Comparison of ENCODE assay signal across 29 cellular contexts in genomic region chr3:25895443-25895842, GRCh38.
DNase-seq lines count a peak whose midpoint lies in the region; FAIRE-seq lines count a peak whose summit lies in the region.
"Had no signal": no experiment of that assay in that cellular context is flagged by ENCODE, and none has a peak within 500 bp of the region (broad histone marks: within the 10 kb centered on the region; RNA-seq: fewer than 3 reads in every experiment).

No MANE protein-coding gene starts in this region.

- no peak overlapping the region for H4K91ac ChIP-seq in trophoblast cell (ENCODE audit: low read depth, low read length)

- H3K9ac ChIP-seq in trophoblast cell (ENCODE audit: low read length), result no peak overlapping the region

- no peak overlapping the region for H4K12ac ChIP-seq in trophoblast cell (ENCODE audit: low read depth, low read length)

- no peaks in the 10 kb centered on the region for H3K9me3 ChIP-seq in trophoblast cell (ENCODE audit: insufficient read depth, low read depth, low read length)
- H3K9me3 ChIP-seq: breast epithelium, suprapubic skin, uterus had no signal

- no peak overlapping the region for H2AK5ac ChIP-seq in trophoblast cell (ENCODE audit: low read length)

- no peak overlapping the region for H3K18ac ChIP-seq in trophoblast cell (ENCODE audit: low read length)

- H3K4ac ChIP-seq in trophoblast cell (ENCODE audit: low read depth, low read length), result no peak overlapping the region

- H2BK12ac ChIP-seq in trophoblast cell (ENCODE audit: low read length), result no peak overlapping the region

- DNase-seq in Daoy (ENCODE audit: low read depth) (peak; percentile 15), LHCN-M2 (ENCODE audit: low read depth) (peak; percentile 97), epithelial cell of prostate (ENCODE audit: low read depth, low spot score) (peak; percentile 12), trophoblast cell (peak; percentile 26 to 53), OCI-M2 (lab: John Stamatoyannopoulos, UW; ENCODE audit: unreplicated experiment) (no peak), globus pallidus (ENCODE audit: low spot score) (no peak), GM19239 (ENCODE audit: insufficient read length, low spot score) (no peak)
- no peak for DNase-seq in stimulated activated CD8-positive, alpha-beta memory T cell treated with anti-CD3 and anti-CD28 coated beads, Interleukin-4, amount 100 ng/mL, for 48 hours
- DNase-seq: activated CD4-positive, alpha-beta T cell treated with anti-CD3 and anti-CD28 coated beads for 48 hours; activated T-cell treated with anti-CD3 and anti-CD28 coated beads, Interleukin-2, amount 50 U/mL, for 24 hours; CD4-positive, CD25-positive, alpha-beta regulatory T cell; endodermal cell; GF-D8; glutamatergic neuron; GOT3; Kasumi-1; left colon; mesenchymal stem cell; naive thymus-derived CD8-positive, alpha-beta T cell; NCI-H1694; NCI-H524; RPMI8226; stimulated activated CD4-positive, alpha-beta T cell treated with anti-CD3 and anti-CD28 coated beads, Interleukin-4, amount 100 ng/mL, for 1 hour; stimulated activated naive B cell treated with anti-CD40 and anti-IgM and Interleukin-4, amounts not matched to agents 10 μg/mL and 1 μg/mL and 100 μg/mL, for 72 hours; uterus had no signal

- no peak overlapping the region for H4K8ac ChIP-seq in trophoblast cell (ENCODE audit: low read depth, low read length)

- H3K4me3 ChIP-seq in trophoblast cell (ENCODE audit: low read depth, low read length), result no peak overlapping the region
- H3K4me3 ChIP-seq: breast epithelium, coronary artery, suprapubic skin, uterus had no signal

- no peaks in the 10 kb centered on the region for H3K79me1 ChIP-seq in trophoblast cell (ENCODE audit: low read length)

- WGBS in trophoblast cell (ENCODE audit: extremely low coverage, insufficient coverage, insufficient read length), result no CpG with 5 or more reads among the region's 3 CpGs

- H3K27ac ChIP-seq in epithelial cell of prostate (no peak overlapping the region), trophoblast cell (ENCODE audit: low read depth, low read length) (no peak overlapping the region)
- H3K27ac ChIP-seq: breast epithelium, coronary artery, suprapubic skin, VCaP had no signal

- no peak overlapping the region for H3K4me2 ChIP-seq in trophoblast cell (ENCODE audit: low read length)

- H3K27me3 ChIP-seq in trophoblast cell (ENCODE audit: insufficient read depth, low read length), result no peaks in the 10 kb centered on the region
- H3K27me3 ChIP-seq: breast epithelium, suprapubic skin, uterus had no signal

- no peak overlapping the region for H3K23ac ChIP-seq in trophoblast cell (ENCODE audit: low read length)

- no peaks in the 10 kb centered on the region for H3K79me2 ChIP-seq in trophoblast cell (ENCODE audit: control insufficient read depth, insufficient read depth, low read length, poor library complexity)

- H3K4me1 ChIP-seq in trophoblast cell (ENCODE audit: control insufficient read depth in 1 of 2, insufficient read depth in 2 of 2, low read length in 2 of 2), result no peaks in the 10 kb centered on the region
- H3K4me1 ChIP-seq: breast epithelium, suprapubic skin, uterus had no signal

- no peaks in the 10 kb centered on the region for H3K36me3 ChIP-seq in trophoblast cell (ENCODE audit: control insufficient read depth in 1 of 2, insufficient read depth in 2 of 2, low read length in 2 of 2)
- H3K36me3 ChIP-seq: breast epithelium, suprapubic skin, uterus had no signal

- no peak overlapping the region for H2AFZ ChIP-seq in trophoblast cell (ENCODE audit: insufficient read depth, low read length, poor library complexity)

- no peak for FAIRE-seq in GM19239 (lab: Jason Lieb, UNC)

- H2BK5ac ChIP-seq in trophoblast cell (ENCODE audit: low read depth, low read length, poor library complexity), result no peak overlapping the region

- no peak overlapping the region for H2BK120ac ChIP-seq in trophoblast cell (ENCODE audit: insufficient read depth, low read length, poor library complexity)

- H3K14ac ChIP-seq in trophoblast cell (ENCODE audit: low read length), result no peak overlapping the region

Comparison
In these comparisons a context has a peak if more than half of its experiments do, and no peak if none do; other contexts are left out.
1. DNase-seq: peak in Daoy (single experiment), LHCN-M2 (single experiment), epithelial cell of prostate (single experiment) and trophoblast cell (2 of 2); none in OCI-M2 (single experiment), globus pallidus (single experiment), stimulated activated CD8-positive, alpha-beta memory T cell treated with anti-CD3 and anti-CD28 coated beads, Interleukin-4, amount 100 ng/mL, for 48 hours (single experiment) and GM19239 (single experiment).